Comparison of ENCODE assay signal across 8 cellular contexts in genomic region chr16:66741131-66741900, GRCh38. TPM values are rescaled to one million over a fixed set of nuclear protein-coding genes. Genes with fewer than 3 reads are reported as not detected.
DNase-seq lines count a peak whose midpoint lies in the region; ATAC-seq and TF ChIP-seq lines count a peak whose summit lies in the region.

No MANE protein-coding gene starts in this region.

- H3K4me3 ChIP-seq in AG04449 (ENCODE audit: low read depth, low read length) (no peak overlapping the region), HUES64 (ENCODE audit: low read length) (no peak overlapping the region), cardiac fibroblast (replicated peaks in 1 of 2; ENCODE audit: low read depth in 2 of 2, low read length in 2 of 2) (no peak overlapping the region), subcutaneous abdominal adipose tissue (ENCODE audit: low read depth in 1 of 5, low read length in 5 of 5) (peak overlapping the region in 1 of 5 donors; percentile 42)

- ATAC-seq in natural killer cell treated with Interleukin-12 subunit alpha and Interleukin-12 subunit beta and Interleukin-15 and Interleukin-18, amount 100 ng/mL, for 72 hours, result no peak

- H3K4me1 ChIP-seq in HUES64 (ENCODE audit: insufficient read depth, low read length) (peaks cover 13% of the 10 kb centered on the region), subcutaneous abdominal adipose tissue (ENCODE audit: control insufficient read depth in 5 of 5, insufficient read depth in 5 of 5, low read length in 5 of 5) (peaks cover 17 to 38% (median 34%) of the 10 kb centered on the region in 5 donors)

- H3K27me3 ChIP-seq in HUES64 (ENCODE audit: insufficient read depth, low read length), result no peaks in the 10 kb centered on the region
- H3K27me3 ChIP-seq in subcutaneous abdominal adipose tissue (ENCODE audit: control insufficient read depth in 5 of 5, insufficient read depth in 4 of 5, low read length in 5 of 5), result no peaks in the 10 kb centered on the region

- peak overlapping the region; percentile 38; the same call in 1 of the 2 replicates for H3K27ac ChIP-seq in HUES64 (ENCODE audit: low read depth, low read length)
- peak overlapping the region; percentile 74 for H3K27ac ChIP-seq in subcutaneous abdominal adipose tissue (ENCODE audit: low read depth, low read length)

- CTCF ChIA-PET in AG04449 (lab: Yijun Ruan, JAX), result interaction anchor here (0.6 to 20.6 kb wide), 19 partner anchors 2 to 337 kb away, joined by 3 to 501 read pairs (median 5); partner anchors contain the start of genes DYNC1LI2 and NAE1

- no peak for TF ChIP-seq CTCF in AG04449 (IDR thresholded peaks at IDR 0.05; ENCODE audit: insufficient read depth, low read length, missing control alignments)
- no peak for TF ChIP-seq CTCF in cardiac fibroblast (IDR thresholded peaks at IDR 0.05; ENCODE audit: low read depth, low read length)
- TF ChIP-seq CTCF in GM13976 (IDR thresholded peaks at IDR 0.05; ENCODE audit: borderline replicate concordance, control extremely low read depth, extremely low read depth, insufficient read depth, missing control alignments), result no peak

- H3K36me3 ChIP-seq in HUES64 (ENCODE audit: insufficient read depth, low read length) (peaks cover 97% of the 10 kb centered on the region), subcutaneous abdominal adipose tissue (ENCODE audit: control insufficient read depth in 5 of 5, insufficient read depth in 5 of 5, low read length in 5 of 5) (peaks cover 5 to 57% (median 35%) of the 10 kb centered on the region in 5 donors)

- H3K9ac ChIP-seq in HUES64 (ENCODE audit: low read depth, low read length) (no peak overlapping the region), subcutaneous abdominal adipose tissue (ENCODE audit: low read length in 5 of 5) (peak overlapping the region in 4 of 5 donors; percentile 38 to 72 (median 56))

- no peak overlapping the region for H3K4me3 Mint-ChIP-seq in natural killer cell treated with Interleukin-12 subunit alpha and Interleukin-12 subunit beta and Interleukin-15 and Interleukin-18, amount 100 ng/mL, for 72 hours

- WGBS in HUES64, result 93% methylated on average over 10 of the region's 10 CpGs

- H3K9me3 ChIP-seq in HUES64 (ENCODE audit: insufficient read depth, low read depth, low read length), result no peaks in the 10 kb centered on the region
- no peaks in the 10 kb centered on the region for H3K9me3 ChIP-seq in subcutaneous abdominal adipose tissue (ENCODE audit: control insufficient read depth in 5 of 5, low read length in 5 of 5)

- DNase-seq in AG04449 (ENCODE audit: low read depth, low spot score) (peak; percentile 49), cardiac fibroblast (ENCODE audit: low read depth in 2 of 2) (peak; percentile 94 to 95), kidney glomerular epithelial cell (lab: John Stamatoyannopoulos, UW) (peak; percentile 86), NCI-H82 treated with DMSO at 0.1 percent for 48 hours (lab: John Stamatoyannopoulos, UW; ENCODE audit: unreplicated experiment) (no peak), GM13976 (ENCODE audit: low spot score) (no peak)
- DNase-seq in natural killer cell treated with Interleukin-12 subunit alpha and Interleukin-12 subunit beta and Interleukin-15 and Interleukin-18, amount 100 ng/mL, for 72 hours (ENCODE audit: low spot score), result no peak

- H3K4me1 Mint-ChIP-seq in natural killer cell treated with Interleukin-12 subunit alpha and Interleukin-12 subunit beta and Interleukin-15 and Interleukin-18, amount 100 ng/mL, for 72 hours (ENCODE audit: low read depth in 2 of 2), result peaks cover 15 to 17% of the 10 kb centered on the region in 2 donors

- H3K27ac Mint-ChIP-seq in natural killer cell treated with Interleukin-12 subunit alpha and Interleukin-12 subunit beta and Interleukin-15 and Interleukin-18, amount 100 ng/mL, for 72 hours, result no peak overlapping the region

- POLR2A ChIA-PET in AG04449 (lab: Yijun Ruan, JAX), result interaction anchor here (0.6 to 1.4 kb wide), 4 partner anchors 10 to 79 kb away, joined by 3 to 11 read pairs (median 3); partner anchors contain the start of gene DYNC1LI2

- no peaks in the 10 kb centered on the region for H3K9me3 Mint-ChIP-seq in natural killer cell treated with Interleukin-12 subunit alpha and Interleukin-12 subunit beta and Interleukin-15 and Interleukin-18, amount 100 ng/mL, for 72 hours

- in situ Hi-C loops in GM13976 (cut with MboI; ENCODE audit: low sequenced_read_pairs, unreplicated experiment), result no loop called here

- H3K36me3 Mint-ChIP-seq in natural killer cell treated with Interleukin-12 subunit alpha and Interleukin-12 subunit beta and Interleukin-15 and Interleukin-18, amount 100 ng/mL, for 72 hours, result peaks cover 19% of the 10 kb centered on the region

- no peaks in the 10 kb centered on the region for H3K27me3 Mint-ChIP-seq in natural killer cell treated with Interleukin-12 subunit alpha and Interleukin-12 subunit beta and Interleukin-15 and Interleukin-18, amount 100 ng/mL, for 72 hours

RNA-seq across cellular contexts. Expression of gene DYNC1LI2, which starts 10.1 kb away (rescaled TPM):
- 52.2 TPM for polyA plus RNA-seq in HUES64 (2013, experiment 1 of 2)
- polyA plus RNA-seq in HUES64 (2013, experiment 2 of 2), result 46.8 TPM
- 100 to 1,000 TPM in 1 of 2 donors, 10 to 100 TPM in 1; 74.0 to 101 TPM for total RNA-seq in natural killer cell treated with Interleukin-12 subunit alpha and Interleukin-12 subunit beta and Interleukin-15 and Interleukin-18, amount 100 ng/mL, for 72 hours

RNA-seq across cellular contexts. Expression of gene CMTM4, which starts 44.8 kb away (rescaled TPM):
- polyA plus RNA-seq in HUES64 (2013, experiment 1 of 2), result 19.2 TPM
- polyA plus RNA-seq in HUES64 (2013, experiment 2 of 2), result 25.7 TPM
- 1 to 10 TPM; 1.2 to 2.2 TPM for total RNA-seq in natural killer cell treated with Interleukin-12 subunit alpha and Interleukin-12 subunit beta and Interleukin-15 and Interleukin-18, amount 100 ng/mL, for 72 hours

Comparison
In these comparisons a context has a peak if more than half of its experiments do, and no peak if none do; other contexts are left out.
1. DNase-seq: peak in AG04449 (single experiment), cardiac fibroblast (2 of 2) and kidney glomerular epithelial cell (single experiment); none in natural killer cell treated with Interleukin-12 subunit alpha and Interleukin-12 subunit beta and Interleukin-15 and Interleukin-18, amount 100 ng/mL, for 72 hours (single experiment), NCI-H82 treated with DMSO at 0.1 percent for 48 hours (single experiment) and GM13976 (single experiment).